Comparison of ENCODE assay signal across 33 cellular contexts in the genomic region with DNA sequence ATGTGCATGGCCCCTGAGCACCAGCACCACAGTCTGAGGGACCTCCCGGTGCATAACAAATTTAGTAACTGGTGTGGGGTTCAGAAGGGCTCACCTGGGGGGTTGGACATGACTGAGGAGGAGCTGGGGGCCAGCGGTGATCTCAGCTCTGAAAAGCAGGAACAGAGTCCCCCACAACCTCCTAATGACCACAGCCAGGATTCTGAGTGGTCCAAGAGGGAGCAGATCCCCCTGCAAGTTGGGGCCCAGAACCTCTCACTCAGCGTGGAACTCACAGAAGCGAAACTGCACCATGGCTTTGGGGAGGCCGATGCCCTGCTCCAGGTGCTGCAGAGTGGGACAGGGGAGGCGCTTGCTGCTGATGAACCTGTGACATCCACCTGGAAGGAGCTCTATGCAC.
"Had no signal": no experiment of that assay in that cellular context is flagged by ENCODE, and none has a peak within 500 bp of the region (broad histone marks: within the 10 kb centered on the region; RNA-seq: fewer than 3 reads in every experiment).

No MANE protein-coding gene starts in this region.

- H3K9me3 ChIP-seq: heart left ventricle, left lung, lower lobe of right lung, neutrophil, ovary, right atrium auricular region, right lobe of liver, stomach, suprapubic skin, thoracic aorta, tibial artery had no signal

- H3K4me3 ChIP-seq: heart left ventricle, left lung, lower lobe of right lung, neural progenitor cell, ovary, right atrium auricular region, right lobe of liver, smooth muscle cell, stomach, suprapubic skin, thoracic aorta, tibial artery had no signal

- ATAC-seq: heart left ventricle; left colon; left lung; lower lobe of right lung; natural killer cell; right lobe of liver; stimulated activated naive B cell treated with anti-CD40 and anti-IgM and Interleukin-4, amounts not matched to agents 10 μg/mL and 1 μg/mL and 100 μg/mL, for 72 hours; stimulated activated naive CD8-positive, alpha-beta T cell treated with anti-CD3 and anti-CD28 coated beads, Interleukin-15, Interleukin-2, amounts not matched to agents 100 U/mL and 50 U/mL, for 24 hours had no signal

- FAIRE-seq: islet of Langerhans, kidney had no signal

- H3K4me1 Mint-ChIP-seq: mesothelial cell of epicardium; neural progenitor cell; stimulated activated naive B cell treated with anti-CD40 and anti-IgM and Interleukin-4, amounts not matched to agents 10 μg/mL and 1 μg/mL and 100 μg/mL, for 72 hours had no signal

- H3K27me3 ChIP-seq: heart left ventricle, left lung, neural progenitor cell, neutrophil, ovary, right atrium auricular region, right lobe of liver, stomach, suprapubic skin, tibial artery had no signal

- H3K4me1 ChIP-seq: heart left ventricle, left lung, lower lobe of right lung, neural progenitor cell, right atrium auricular region, right lobe of liver, stomach, suprapubic skin had no signal

- H3K27ac Mint-ChIP-seq: immature natural killer cell; mesothelial cell of epicardium; natural killer cell; nephron progenitor cell; neural progenitor cell; stimulated activated naive B cell treated with anti-CD40 and anti-IgM and Interleukin-4, amounts not matched to agents 10 μg/mL and 1 μg/mL and 100 μg/mL, for 72 hours had no signal

- H3K9me3 Mint-ChIP-seq: immature natural killer cell; mesothelial cell of epicardium; naive B cell; natural killer cell; neural progenitor cell; stimulated activated naive B cell treated with anti-CD40 and anti-IgM and Interleukin-4, amounts not matched to agents 10 μg/mL and 1 μg/mL and 100 μg/mL, for 72 hours had no signal

- DNase-seq: heart left ventricle; hypothalamus; immature natural killer cell; kidney; left colon; left lung; lower lobe of right lung; mammary epithelial cell; mesenchymal stem cell; naive B cell; natural killer cell; nephron progenitor cell; occipital lobe; ovary; right lobe of liver; stimulated activated CD4-positive, alpha-beta T cell treated with anti-CD3 and anti-CD28 coated beads, Interleukin-1b, Interleukin-23, amount 100 ng/mL, for 48 hours; stimulated activated CD4-positive, alpha-beta T cell treated with anti-CD3 and anti-CD28 coated beads, Interleukin-2, amount 100 ng/mL, for 48 hours; stimulated activated CD4-positive, alpha-beta T cell treated with anti-CD3 and anti-CD28 coated beads, Interleukin-4, amount 100 ng/mL, for 4 hours; stimulated activated CD8-positive, alpha-beta memory T cell treated with anti-CD3 and anti-CD28 coated beads, Interleukin-4, amount 100 ng/mL, for 48 hours; stimulated activated naive B cell treated with anti-CD40 and anti-IgM and Interleukin-4, amounts not matched to agents 10 μg/mL and 1 μg/mL and 100 μg/mL, for 72 hours; stimulated activated naive CD8-positive, alpha-beta T cell treated with anti-CD3 and anti-CD28 coated beads, Interleukin-15, Interleukin-2, amounts not matched to agents 100 U/mL and 50 U/mL, for 24 hours; stomach; tibial artery; trophoblast cell had no signal

- H3K4me3 Mint-ChIP-seq: immature natural killer cell; mesothelial cell of epicardium; naive B cell; natural killer cell; nephron progenitor cell; neural progenitor cell; stimulated activated naive B cell treated with anti-CD40 and anti-IgM and Interleukin-4, amounts not matched to agents 10 μg/mL and 1 μg/mL and 100 μg/mL, for 72 hours had no signal

- H3K36me3 ChIP-seq: neural progenitor cell, neutrophil, ovary, right lobe of liver had no signal

- H3K27me3 Mint-ChIP-seq: naive B cell; progenitor cell of endocrine pancreas; stimulated activated naive B cell treated with anti-CD40 and anti-IgM and Interleukin-4, amounts not matched to agents 10 μg/mL and 1 μg/mL and 100 μg/mL, for 72 hours had no signal

- H3K36me3 Mint-ChIP-seq: mesothelial cell of epicardium, naive B cell had no signal

- H3K27ac ChIP-seq: heart left ventricle, left lung, lower lobe of right lung, neural progenitor cell, neutrophil, ovary, right atrium auricular region, right lobe of liver, stomach, suprapubic skin, thoracic aorta, tibial artery had no signal
